8 cellular contexts compared by ENCODE assay signal in the genomic region with DNA sequence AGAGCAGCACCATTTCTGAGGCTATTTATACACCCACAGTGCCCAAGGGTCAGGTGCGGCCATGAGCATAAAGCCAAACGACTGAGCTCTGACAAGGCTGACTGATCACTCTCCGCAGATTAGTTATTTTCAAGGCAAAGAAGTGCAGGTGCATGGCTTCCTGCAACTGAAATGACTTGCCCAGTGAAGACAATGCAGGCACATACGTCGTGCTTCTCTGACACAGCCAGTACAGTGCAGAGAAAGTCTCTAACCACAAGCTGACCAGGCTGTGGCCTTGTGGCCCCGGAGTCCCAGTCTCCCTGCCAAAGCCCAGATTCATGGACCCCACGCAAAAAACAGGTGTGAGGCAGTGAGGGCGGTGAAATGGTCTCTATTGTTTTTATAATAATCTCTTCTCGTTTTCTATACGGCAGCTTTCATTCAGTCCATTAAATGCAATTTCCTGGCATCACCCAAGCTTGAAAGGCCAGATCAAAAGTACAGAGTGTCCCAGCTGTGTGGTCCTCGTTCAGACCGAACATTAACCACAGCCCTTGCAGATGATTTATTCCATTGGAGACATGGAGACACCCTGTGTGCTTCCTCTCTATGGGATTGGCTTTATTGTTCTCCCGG.
A peak's percentile ranks its signal among the peaks of the same experiment; 100 is the strongest.
DNase-seq lines count a peak whose midpoint lies in the region; ATAC-seq lines count a peak whose summit lies in the region.

No MANE protein-coding gene starts in this region.

- H3K27me3 ChIP-seq in neuronal stem cell (ENCODE audit: control insufficient read depth in 3 of 3, insufficient read depth in 3 of 3, low read depth in 1 of 3, low read length in 3 of 3): no peaks in the 10 kb centered on the region
- no peaks in the 10 kb centered on the region for H3K27me3 ChIP-seq in CD4-positive, alpha-beta memory T cell (ENCODE audit: insufficient read depth, low read length)

- H3K4me3 Mint-ChIP-seq in CD4-positive, alpha-beta memory T cell: peak overlapping the region in 1 of 8 donors; percentile 10

- ATAC-seq in GM19023 (IDR thresholded peaks at IDR 0.05; ENCODE audit: unreplicated experiment): peak; percentile 93
- ATAC-seq in HG02759 (IDR thresholded peaks at IDR 0.05; ENCODE audit: unreplicated experiment): peak; percentile 93

- DNase-seq in NCI-H187 (lab: John Stamatoyannopoulos, UW) (peak; percentile 52 to 72), neuronal stem cell (ENCODE audit: low spot score) (no peak), ecto neural progenitor cell (ENCODE audit: low spot score) (no peak)
- DNase-seq in CD4-positive, alpha-beta memory T cell: no peak
- no peak for DNase-seq in activated CD8-positive, alpha-beta memory T cell treated with anti-CD3 and anti-CD28 coated beads, Interleukin-2, amount 50 U/mL, for 48 hours
- no peak for DNase-seq in activated CD4-positive, CD25-positive, alpha-beta regulatory T cell (lab: John Stamatoyannopoulos, UW)

- H3K36me3 ChIP-seq in neuronal stem cell (replicated peaks in 1 of 2; ENCODE audit: control insufficient read depth in 2 of 2, insufficient read depth in 2 of 2, low read length in 2 of 2): no peaks in the 10 kb centered on the region
- no peaks in the 10 kb centered on the region for H3K36me3 ChIP-seq in CD4-positive, alpha-beta memory T cell (ENCODE audit: insufficient read depth, low read length)

- H2BK5ac ChIP-seq in neuronal stem cell (ENCODE audit: low read length): no peak overlapping the region

- no peaks in the 10 kb centered on the region for H3K9me3 ChIP-seq in neuronal stem cell (replicated peaks in 1 of 2; ENCODE audit: control insufficient read depth in 2 of 2, insufficient read depth in 1 of 2, low read depth in 1 of 2, low read length in 2 of 2)
- H3K9me3 ChIP-seq in CD4-positive, alpha-beta memory T cell (ENCODE audit: control insufficient read depth in 1 of 2, low read length in 2 of 2): no peaks in the 10 kb centered on the region

- H3K4me1 ChIP-seq in neuronal stem cell (ENCODE audit: control insufficient read depth in 2 of 2, insufficient read depth in 1 of 2, low read depth in 1 of 2, low read length in 2 of 2): peaks cover 14 to 39% of the 10 kb centered on the region in 2 donors
- H3K4me1 ChIP-seq in CD4-positive, alpha-beta memory T cell (ENCODE audit: insufficient read depth, low read length): peaks cover 2% of the 10 kb centered on the region

- no peak overlapping the region for H3K27ac Mint-ChIP-seq in CD4-positive, alpha-beta memory T cell

- H2AK5ac ChIP-seq in neuronal stem cell (ENCODE audit: low read depth, low read length): peak overlapping the region; percentile 17

- WGBS in neuronal stem cell (ENCODE audit: extremely low coverage in 2 of 2, insufficient read length in 2 of 2, insufficient replicate concordance in 1 of 2), 2 donors: no CpG with 5 or more reads among the region's 13 CpGs

- intact Hi-C loops in CD4-positive, alpha-beta memory T cell (cut with micrococcal nuclease): no loop called here

- no peak overlapping the region for H3K27ac ChIP-seq in neuronal stem cell (replicated peaks; ENCODE audit: low read length)
- H3K27ac ChIP-seq in CD4-positive, alpha-beta memory T cell (ENCODE audit: low read depth, low read length): no peak overlapping the region

- H2AFZ ChIP-seq in neuronal stem cell (ENCODE audit: low read length): peak overlapping the region; percentile 48

- peak overlapping the region; percentile 32 for H3K14ac ChIP-seq in neuronal stem cell (ENCODE audit: low read length)

- H3K9ac ChIP-seq in neuronal stem cell (ENCODE audit: low read depth, low read length, poor library complexity): no peak overlapping the region

- H2BK12ac ChIP-seq in neuronal stem cell (ENCODE audit: low read length): no peak overlapping the region

- H3K4me3 ChIP-seq in neuronal stem cell (ENCODE audit: low read length in 2 of 2): no peak overlapping the region
- H3K4me3 ChIP-seq in CD4-positive, alpha-beta memory T cell (ENCODE audit: low read length in 2 of 2): no peak overlapping the region

- CTCF ChIA-PET in CD4-positive, alpha-beta memory T cell (lab: Charles Lee; ENCODE audit: partially characterized antibody): interaction anchor here (1.2 kb wide), 1 partner anchor 9 kb away, joined by 3 read pairs; no protein-coding TSS in a partner anchor

- H4K8ac ChIP-seq in neuronal stem cell (ENCODE audit: low read depth, low read length): no peak overlapping the region

- H4K91ac ChIP-seq in neuronal stem cell (ENCODE audit: low read depth, low read length, poor library complexity): no peak overlapping the region

- H3K79me1 ChIP-seq in neuronal stem cell (ENCODE audit: low read depth, low read length): no peaks in the 10 kb centered on the region

- H2BK120ac ChIP-seq in neuronal stem cell (ENCODE audit: low read depth, low read length): no peak overlapping the region

- no peak overlapping the region for H3K4me2 ChIP-seq in neuronal stem cell (ENCODE audit: insufficient read depth, low read length, poor library complexity, severe bottlenecking)

- no peaks in the 10 kb centered on the region for H3K36me3 Mint-ChIP-seq in CD4-positive, alpha-beta memory T cell

- H3K27me3 Mint-ChIP-seq in CD4-positive, alpha-beta memory T cell: no peaks in the 10 kb centered on the region

- peaks cover 4 to 14% (median 10%) of the 10 kb centered on the region in 4 donors for H3K4me1 Mint-ChIP-seq in CD4-positive, alpha-beta memory T cell

- H2BK15ac ChIP-seq in neuronal stem cell (ENCODE audit: low read length): peak overlapping the region; percentile 5

- peak overlapping the region; percentile 74 for H3K18ac ChIP-seq in neuronal stem cell (ENCODE audit: low read length)

- H3K23ac ChIP-seq in neuronal stem cell (ENCODE audit: low read depth, low read length, poor library complexity): no peak overlapping the region

- H3K9me3 Mint-ChIP-seq in CD4-positive, alpha-beta memory T cell: peaks cover 0 to under 1% (median 0%) of the 10 kb centered on the region in 8 donors

- no peak overlapping the region for H3K4ac ChIP-seq in neuronal stem cell (ENCODE audit: low read length)

- POLR2A ChIA-PET in CD4-positive, alpha-beta memory T cell (lab: Charles Lee; ENCODE audit: partially characterized antibody): no interaction called here

Comparison
In these comparisons a context has a peak if more than half of its experiments do, and no peak if none do; other contexts are left out.
1. DNase-seq: peak in NCI-H187 (2 of 2); none in neuronal stem cell (single experiment), CD4-positive, alpha-beta memory T cell (0 of 5), activated CD8-positive, alpha-beta memory T cell treated with anti-CD3 and anti-CD28 coated beads, Interleukin-2, amount 50 U/mL, for 48 hours (single experiment), activated CD4-positive, CD25-positive, alpha-beta regulatory T cell (0 of 4) and ecto neural progenitor cell (single experiment).